28 cellular contexts compared by ENCODE assay signal in genomic region chr17:73516356-73516755, GRCh38.
"Had no signal": no experiment of that assay in that cellular context is flagged by ENCODE, and none has a peak within 500 bp of the region (broad histone marks: within the 10 kb centered on the region; RNA-seq: fewer than 3 reads in every experiment).

No MANE protein-coding gene starts in this region.

- H3K9ac ChIP-seq: KMS-11 had no signal

- H3K27ac ChIP-seq: brain microvascular endothelial cell, cardiac muscle cell, KMS-11, Peyer's patch had no signal

- H3K4me3 Mint-ChIP-seq: activated CD4-positive, alpha-beta memory T cell treated with anti-CD3 and anti-CD28 coated beads for 36 hours; activated CD4-positive, alpha-beta T cell treated with anti-CD3 and anti-CD28 coated beads, Interleukin-2, amount 10 ng/mL, durations not matched to agents 7 days and 5 days; activated naive CD8-positive, alpha-beta T cell; activated T-cell treated with anti-CD3 and anti-CD28 coated beads, Interleukin-2, amount 50 U/mL, for 4 hours; T-helper 17 cell had no signal

- H3K9me3 Mint-ChIP-seq: activated CD4-positive, alpha-beta memory T cell treated with anti-CD3 and anti-CD28 coated beads for 36 hours; activated CD4-positive, alpha-beta T cell treated with anti-CD3 and anti-CD28 coated beads, Interleukin-2, amount 10 ng/mL, durations not matched to agents 7 days and 5 days; activated T-cell treated with anti-CD3 and anti-CD28 coated beads, Interleukin-2, amount 50 U/mL, for 4 hours had no signal

- H3K4me1 Mint-ChIP-seq: activated CD4-positive, alpha-beta T cell treated with anti-CD3 and anti-CD28 coated beads, Interleukin-2, amount 10 ng/mL, durations not matched to agents 7 days and 5 days had no signal

- H3K36me3 ChIP-seq: brain microvascular endothelial cell, cardiac muscle cell, Peyer's patch had no signal

- H3K9me3 ChIP-seq: Peyer's patch had no signal

- H3K27ac Mint-ChIP-seq: activated CD4-positive, alpha-beta memory T cell treated with anti-CD3 and anti-CD28 coated beads for 36 hours; activated CD4-positive, alpha-beta T cell treated with anti-CD3 and anti-CD28 coated beads, Interleukin-2, amount 10 ng/mL, durations not matched to agents 7 days and 5 days; activated naive CD8-positive, alpha-beta T cell; T-helper 17 cell had no signal

- H3K4me3 ChIP-seq: cardiac muscle cell, Peyer's patch had no signal

- FAIRE-seq: astrocyte, TTC549 had no signal

- H3K36me3 Mint-ChIP-seq: activated CD4-positive, alpha-beta memory T cell treated with anti-CD3 and anti-CD28 coated beads for 36 hours; activated naive CD8-positive, alpha-beta T cell had no signal

- H3K27me3 Mint-ChIP-seq: activated CD4-positive, alpha-beta memory T cell treated with anti-CD3 and anti-CD28 coated beads for 36 hours; activated naive CD8-positive, alpha-beta T cell had no signal

- ATAC-seq: activated T-cell treated with anti-CD3 and anti-CD28 coated beads, Interleukin-2, amount 50 U/mL, for 4 hours; T-helper 17 cell had no signal

- DNase-seq: activated CD4-positive, alpha-beta memory T cell treated with anti-CD3 and anti-CD28 coated beads for 36 hours; activated CD4-positive, alpha-beta T cell treated with anti-CD3 and anti-CD28 coated beads, Interleukin-2, amount 10 ng/mL, durations not matched to agents 7 days and 5 days; activated CD4-positive, CD25-positive, alpha-beta regulatory T cell; activated CD8-positive, alpha-beta memory T cell treated with anti-CD3 and anti-CD28 coated beads for 24 hours; activated effector memory CD4-positive, alpha-beta T cell treated with anti-CD3 and anti-CD28 coated beads, Interleukin-2, amount 50 U/mL, for 16 hours; activated naive CD4-positive, alpha-beta T cell treated with Interleukin-2 at 50 U/mL for 16 hours; activated T-cell treated with anti-CD3 and anti-CD28 coated beads, Interleukin-2, amount 50 U/mL, for 4 hours; brain microvascular endothelial cell; NCI-H1092; NCI-H1417; NCI-H1694; NCI-H2029; NCI-H2107; NCI-H2171 treated with DMSO at 0.1 percent for 48 hours; NCI-H226; NCI-H510A; NCI-H774; NK-92 treated with Interleukin-12 subunit alpha and Interleukin-12 subunit beta, amount 100 ng/mL, for 24 hours; OCI-M1; Peyer's patch; SIG-M5; T-helper 17 cell; T-helper 9 cell had no signal

- H3K4me1 ChIP-seq: Peyer's patch had no signal
